Comparison of ENCODE assay signal across 24 cellular contexts in genomic region chr5:125370486-125370885, GRCh38.
DNase-seq lines count a peak whose midpoint lies in the region; ATAC-seq and TF ChIP-seq lines count a peak whose summit lies in the region.
"Had no signal": no experiment of that assay in that cellular context is flagged by ENCODE, and none has a peak within 500 bp of the region (broad histone marks: within the 10 kb centered on the region; RNA-seq: fewer than 3 reads in every experiment).

No MANE protein-coding gene starts in this region.

- H4K20me1 ChIP-seq in osteoblast (ENCODE audit: insufficient read depth, low read length) (no peaks in the 10 kb centered on the region), PC-3 (ENCODE audit: low read length) (no peaks in the 10 kb centered on the region)

- H3K9me2 ChIP-seq in PC-3 (replicated peaks; ENCODE audit: low read length), result no peaks in the 10 kb centered on the region

- peaks cover 2% of the 10 kb centered on the region for H3K9me3 Mint-ChIP-seq in endodermal cell
- H3K9me3 Mint-ChIP-seq: HFFc6 had no signal

- H3K4me2 ChIP-seq in osteoblast (ENCODE audit: insufficient read depth, low read length) (no peak overlapping the region), PC-3 (ENCODE audit: low read length) (no peak overlapping the region)
- H3K4me2 ChIP-seq: KMS-11 had no signal

- H3K4me3 Mint-ChIP-seq in endodermal cell, result no peak overlapping the region
- H3K4me3 Mint-ChIP-seq: CD8-positive, alpha-beta memory T cell; HFFc6 had no signal

- intact Hi-C loops in PC-3 (cut with micrococcal nuclease), result no loop called here

- H3K27me3 Mint-ChIP-seq in endodermal cell (ENCODE audit: insufficient read depth), result no peaks in the 10 kb centered on the region
- H3K27me3 Mint-ChIP-seq: CD8-positive, alpha-beta memory T cell had no signal

- H3K36me3 Mint-ChIP-seq in endodermal cell (ENCODE audit: low read depth), result peaks cover 3% of the 10 kb centered on the region
- H3K36me3 Mint-ChIP-seq: CD8-positive, alpha-beta memory T cell had no signal

- H3F3A ChIP-seq in PC-3 (ENCODE audit: low read length, unreplicated experiment), result no peaks in the 10 kb centered on the region

- no peak for ATAC-seq in PC-3

- no peaks in the 10 kb centered on the region for H3K79me2 ChIP-seq in osteoblast (ENCODE audit: insufficient read depth, low read length)
- H3K79me2 ChIP-seq in PC-3 (ENCODE audit: low read length), result no peaks in the 10 kb centered on the region

- POLR2A ChIA-PET in PC-3 (lab: Charles Lee; ENCODE audit: unreplicated experiment), result interaction anchor here (0.6 kb wide), 1 partner anchor 776 kb away, joined by 5 read pairs; no protein-coding TSS in a partner anchor

- H3K4me1 Mint-ChIP-seq in endodermal cell, result peaks cover 37% of the 10 kb centered on the region
- H3K4me1 Mint-ChIP-seq: CD8-positive, alpha-beta memory T cell had no signal

- BruUV-seq in PC-3 (replicated peaks; lab: Mats Ljungman, UMichigan), result no TSS peak

- H3K27ac Mint-ChIP-seq in endodermal cell, result peak overlapping the region; percentile 3
- H3K27ac Mint-ChIP-seq: CD8-positive, alpha-beta memory T cell; HFFc6 had no signal

- CTCF ChIA-PET in PC-3 (lab: Charles Lee), result interaction anchor here (0.6 kb wide), 1 partner anchor 25 kb away, joined by 3 read pairs; no protein-coding TSS in a partner anchor

- H3K9me3 ChIP-seq in HUES64 (ENCODE audit: insufficient read depth, low read depth, low read length) (no peaks in the 10 kb centered on the region), endodermal cell (ENCODE audit: control insufficient read depth, low read length) (no peaks in the 10 kb centered on the region), osteoblast (ENCODE audit: low read depth, low read length) (no peaks in the 10 kb centered on the region), PC-3 (ENCODE audit: low read length) (no peaks in the 10 kb centered on the region)
- H3K9me3 ChIP-seq: Peyer's patch had no signal

- peak; percentile 28 for DNase-seq in NCI-H1436 (lab: John Stamatoyannopoulos, UW)
- DNase-seq in NCI-H1436 treated with DMSO at 0.1 percent for 48 hours (lab: John Stamatoyannopoulos, UW), result no peak
- DNase-seq in endodermal cell, result no peak
- DNase-seq in osteoblast (ENCODE audit: insufficient read length, low spot score, missing footprints), result peak; percentile 78
- no peak for DNase-seq in activated CD4-positive, alpha-beta T cell treated with anti-CD3 and anti-CD28 coated beads, Interleukin-2, amount 50 U/mL, for 48 hours
- no peak for DNase-seq in PC-3
- DNase-seq in nucleus accumbens (lab: John Stamatoyannopoulos, UW), result no peak
- DNase-seq: CD8-positive, alpha-beta memory T cell; DMS53; GDM1; HFFc6; IMR-90; NCI-H1105; NCI-H1694; NCI-H2107; NCI-H2227 treated with DMSO at 0.1 percent for 48 hours; NCI-H510A; NCI-H82; Peyer's patch had no signal

- H3K27me3 ChIP-seq in HUES64 (ENCODE audit: insufficient read depth, low read length) (no peaks in the 10 kb centered on the region), endodermal cell (ENCODE audit: control insufficient read depth, insufficient read depth, low read length, poor library complexity, severe bottlenecking) (no peaks in the 10 kb centered on the region), osteoblast (ENCODE audit: insufficient read depth, low read length) (no peaks in the 10 kb centered on the region), PC-3 (ENCODE audit: low read length) (no peaks in the 10 kb centered on the region)
- H3K27me3 ChIP-seq: Peyer's patch had no signal

- no peaks in the 10 kb centered on the region for H3K36me3 ChIP-seq in HUES64 (ENCODE audit: insufficient read depth, low read length)
- no peaks in the 10 kb centered on the region for H3K36me3 ChIP-seq in endodermal cell (ENCODE audit: control insufficient read depth, insufficient read depth, low read length)
- H3K36me3 ChIP-seq in osteoblast (ENCODE audit: insufficient read depth, low read length), result no peaks in the 10 kb centered on the region
- H3K36me3 ChIP-seq in PC-3 (ENCODE audit: low read depth, low read length), result no peaks in the 10 kb centered on the region
- H3K36me3 ChIP-seq: Peyer's patch had no signal

- H3K4me1 ChIP-seq in HUES64 (ENCODE audit: insufficient read depth, low read length), result peaks cover 59% of the 10 kb centered on the region
- peaks cover 2% of the 10 kb centered on the region for H3K4me1 ChIP-seq in endodermal cell (ENCODE audit: control insufficient read depth, insufficient read depth, low read length)
- H3K4me1 ChIP-seq in osteoblast (ENCODE audit: insufficient read depth, low read length), result peaks cover 3% of the 10 kb centered on the region
- no peaks in the 10 kb centered on the region for H3K4me1 ChIP-seq in PC-3 (ENCODE audit: insufficient read depth, low read length)
- H3K4me1 ChIP-seq: Peyer's patch had no signal

- H3K27ac ChIP-seq in HUES64 (ENCODE audit: low read depth, low read length) (peak overlapping the region; percentile 3; the same call in 1 of the 2 replicates), endodermal cell (ENCODE audit: low read depth, low read length) (peak overlapping the region; percentile 52), osteoblast (ENCODE audit: low read depth, low read length) (no peak overlapping the region), PC-3 (ENCODE audit: low read length) (no peak overlapping the region)
- H3K27ac ChIP-seq: 22Rv1, C4-2B, HL-60, KMS-11, Peyer's patch had no signal

- H3K9ac ChIP-seq in HUES64 (ENCODE audit: low read depth, low read length) (no peak overlapping the region), endodermal cell (ENCODE audit: extremely low read depth, low read length, poor library complexity, severe bottlenecking) (no peak overlapping the region), PC-3 (ENCODE audit: low read length) (no peak overlapping the region)
- H3K9ac ChIP-seq: KMS-11 had no signal

- TF ChIP-seq CTCF in endodermal cell (conservative IDR thresholded peaks at IDR 0.05) (no peak), osteoblast (IDR thresholded peaks at IDR 0.05; ENCODE audit: extremely low read depth, low read depth, low read length) (no peak), PC-3 (conservative IDR thresholded peaks at IDR 0.05; ENCODE audit: low read depth, low read length) (no peak)

- no peak overlapping the region; the same call in 1 of the 2 replicates for H3K4me3 ChIP-seq in HUES64 (ENCODE audit: low read length)
- no peak overlapping the region for H3K4me3 ChIP-seq in endodermal cell (ENCODE audit: low read length)
- no peak overlapping the region for H3K4me3 ChIP-seq in osteoblast (ENCODE audit: insufficient read depth, low read length)
- H3K4me3 ChIP-seq in PC-3 (ENCODE audit: low read length), result no peak overlapping the region
- H3K4me3 ChIP-seq: Peyer's patch had no signal

- H2AFZ ChIP-seq in osteoblast (ENCODE audit: low read length) (no peak overlapping the region), PC-3 (ENCODE audit: low read length) (no peak overlapping the region)

Comparison
In these comparisons a context has a peak if more than half of its experiments do, and no peak if none do; other contexts are left out.
1. DNase-seq: peak in NCI-H1436 (single experiment) and osteoblast (single experiment); none in NCI-H1436 treated with DMSO at 0.1 percent for 48 hours (single experiment), endodermal cell (single experiment), activated CD4-positive, alpha-beta T cell treated with anti-CD3 and anti-CD28 coated beads, Interleukin-2, amount 50 U/mL, for 48 hours (0 of 2), PC-3 (single experiment) and nucleus accumbens (0 of 56).
2. H3K27ac ChIP-seq: peak in HUES64 (single experiment) and endodermal cell (single experiment); none in osteoblast (single experiment) and PC-3 (single experiment).